In genomic region chr20:38418509-38419204, GRCh38 we compare ENCODE assay signal across 13 cellular contexts. TPM values are rescaled to one million over a fixed set of nuclear protein-coding genes. Genes with fewer than 3 reads are reported as not detected.
DNase-seq lines count a peak whose midpoint lies in the region; ATAC-seq and TF ChIP-seq lines count a peak whose summit lies in the region.
"Had no signal": no experiment of that assay in that cellular context is flagged by ENCODE, and none has a peak within 500 bp of the region (broad histone marks: within the 10 kb centered on the region; RNA-seq: fewer than 3 reads in every experiment).

No MANE protein-coding gene starts in this region.

- no peak overlapping the region for H3K4me3 ChIP-seq in thyroid gland (replicated peaks in 1 of 3)
- H3K4me3 ChIP-seq: upper lobe of left lung had no signal

- no peak overlapping the region for H3K4me3 Mint-ChIP-seq in activated naive CD4-positive, alpha-beta T cell treated with anti-CD3 and anti-CD28 coated beads, Interleukin-2, amount 50 U/mL, for 24 hours
- no peak overlapping the region for H3K4me3 Mint-ChIP-seq in activated naive CD4-positive, alpha-beta T cell treated with anti-CD3 and anti-CD28 coated beads for 36 hours
- H3K4me3 Mint-ChIP-seq in effector memory CD8-positive, alpha-beta T cell: no peak overlapping the region
- H3K4me3 Mint-ChIP-seq: B cell had no signal

- peak overlapping the region; percentile 2 for H3K27ac Mint-ChIP-seq in activated naive CD4-positive, alpha-beta T cell treated with anti-CD3 and anti-CD28 coated beads, Interleukin-2, amount 50 U/mL, for 24 hours
- H3K27ac Mint-ChIP-seq in activated naive CD4-positive, alpha-beta T cell treated with anti-CD3 and anti-CD28 coated beads for 36 hours: no peak overlapping the region
- peak overlapping the region in 1 of 2 donors; percentile 35 for H3K27ac Mint-ChIP-seq in effector memory CD8-positive, alpha-beta T cell
- H3K27ac Mint-ChIP-seq: B cell had no signal

- no peaks in the 10 kb centered on the region for H3K4me1 ChIP-seq in thyroid gland
- H3K4me1 ChIP-seq: upper lobe of left lung had no signal

- no peaks in the 10 kb centered on the region for H3K9me3 ChIP-seq in thyroid gland
- H3K9me3 ChIP-seq: upper lobe of left lung had no signal

- peaks cover 39 to 52% of the 10 kb centered on the region in 2 donors for H3K36me3 ChIP-seq in thyroid gland

- peaks cover 42% of the 10 kb centered on the region for H3K36me3 Mint-ChIP-seq in activated naive CD4-positive, alpha-beta T cell treated with anti-CD3 and anti-CD28 coated beads, Interleukin-2, amount 50 U/mL, for 24 hours
- peaks cover 63% of the 10 kb centered on the region for H3K36me3 Mint-ChIP-seq in activated naive CD4-positive, alpha-beta T cell treated with anti-CD3 and anti-CD28 coated beads for 36 hours (ENCODE audit: low read depth)
- peaks cover 79% of the 10 kb centered on the region for H3K36me3 Mint-ChIP-seq in effector memory CD8-positive, alpha-beta T cell (ENCODE audit: insufficient read depth)

- peaks cover 10% of the 10 kb centered on the region for H3K4me1 Mint-ChIP-seq in activated naive CD4-positive, alpha-beta T cell treated with anti-CD3 and anti-CD28 coated beads, Interleukin-2, amount 50 U/mL, for 24 hours
- peaks cover 6% of the 10 kb centered on the region for H3K4me1 Mint-ChIP-seq in activated naive CD4-positive, alpha-beta T cell treated with anti-CD3 and anti-CD28 coated beads for 36 hours (ENCODE audit: low read depth)
- H3K4me1 Mint-ChIP-seq in effector memory CD8-positive, alpha-beta T cell (ENCODE audit: low read depth in 2 of 2): peaks cover 4 to 10% of the 10 kb centered on the region in 2 donors

- H3K27ac ChIP-seq in thyroid gland: no peak overlapping the region
- H3K27ac ChIP-seq: upper lobe of left lung had no signal

- intact Hi-C loops in activated naive CD4-positive, alpha-beta T cell treated with anti-CD3 and anti-CD28 coated beads for 36 hours (cut with micrococcal nuclease): no loop called here
- intact Hi-C loops in thyroid gland (cut with DNase I): no loop called here

- TF ChIP-seq POLR2A in thyroid gland (IDR thresholded peaks at IDR 0.05): no peak

- H3K27me3 Mint-ChIP-seq in activated naive CD4-positive, alpha-beta T cell treated with anti-CD3 and anti-CD28 coated beads, Interleukin-2, amount 50 U/mL, for 24 hours: no peaks in the 10 kb centered on the region
- no peaks in the 10 kb centered on the region for H3K27me3 Mint-ChIP-seq in activated naive CD4-positive, alpha-beta T cell treated with anti-CD3 and anti-CD28 coated beads for 36 hours (ENCODE audit: low read depth)
- H3K27me3 Mint-ChIP-seq in effector memory CD8-positive, alpha-beta T cell: no peaks in the 10 kb centered on the region
- H3K27me3 Mint-ChIP-seq: B cell had no signal

- no peaks in the 10 kb centered on the region for H3K27me3 ChIP-seq in thyroid gland
- H3K27me3 ChIP-seq: upper lobe of left lung had no signal

- CTCF ChIA-PET in activated naive CD4-positive, alpha-beta T cell treated with anti-CD3 and anti-CD28 coated beads for 36 hours (lab: Charles Lee): interaction anchor here (0.9 to 1.1 kb wide), 2 partner anchors 17 to 54 kb away, joined by 3 read pairs; partner anchors contain the start of genes RALGAPB and SNHG17

- no peaks in the 10 kb centered on the region for H3K9me3 Mint-ChIP-seq in activated naive CD4-positive, alpha-beta T cell treated with anti-CD3 and anti-CD28 coated beads, Interleukin-2, amount 50 U/mL, for 24 hours
- no peaks in the 10 kb centered on the region for H3K9me3 Mint-ChIP-seq in activated naive CD4-positive, alpha-beta T cell treated with anti-CD3 and anti-CD28 coated beads for 36 hours
- no peaks in the 10 kb centered on the region for H3K9me3 Mint-ChIP-seq in effector memory CD8-positive, alpha-beta T cell

- no peak for DNase-seq in activated naive CD4-positive, alpha-beta T cell treated with anti-CD3 and anti-CD28 coated beads for 36 hours
- DNase-seq in amniotic epithelial cell (ENCODE audit: low read depth) (peak; percentile 59), hippocampal formation (lab: John Stamatoyannopoulos, UW) (peak; percentile 20 to 26), thyroid gland (peak; percentile 26 to 36), DMS153 (lab: John Stamatoyannopoulos, UW) (no peak)
- DNase-seq in effector memory CD8-positive, alpha-beta T cell: no peak
- DNase-seq: activated CD4-positive, alpha-beta T cell treated with anti-CD3 and anti-CD28 coated beads, Interleukin-2, amount 50 U/mL, for 48 hours; cerebellar nuclear complex; kidney glomerular epithelial cell; upper lobe of left lung had no signal

- WGBS in thyroid gland, 2 donors: 67 to 69% methylated on average over 4 of the region's 4 CpGs

- no peak for TF ChIP-seq CTCF in thyroid gland (IDR thresholded peaks at IDR 0.05)

- ATAC-seq in effector memory CD8-positive, alpha-beta T cell (replicated peaks): no peak
- ATAC-seq in GM19452 (IDR thresholded peaks at IDR 0.05; ENCODE audit: unreplicated experiment): no peak

RNA-seq across cellular contexts. Expression of gene SNHG17, which starts 16.5 kb away (rescaled TPM):
- total RNA-seq in activated naive CD4-positive, alpha-beta T cell treated with anti-CD3 and anti-CD28 coated beads for 36 hours: 10 to 100 TPM; 69.1 to 72.9 TPM
- total RNA-seq in thyroid gland: 10 to 100 TPM; 13.3 to 38.4 (median 18.7) TPM

RNA-seq across cellular contexts. Expression of gene RALGAPB, which starts 54.0 kb away (rescaled TPM):
- 10 to 100 TPM; 22.1 to 24.0 TPM for total RNA-seq in activated naive CD4-positive, alpha-beta T cell treated with anti-CD3 and anti-CD28 coated beads for 36 hours
- total RNA-seq in thyroid gland: 10 to 100 TPM; 53.6 to 79.8 (median 62.1) TPM

Comparison
In these comparisons a context has a peak if more than half of its experiments do, and no peak if none do; other contexts are left out.
1. DNase-seq: peak in amniotic epithelial cell (single experiment), hippocampal formation (2 of 2) and thyroid gland (2 of 2); none in activated naive CD4-positive, alpha-beta T cell treated with anti-CD3 and anti-CD28 coated beads for 36 hours (single experiment), effector memory CD8-positive, alpha-beta T cell (0 of 3) and DMS153 (single experiment).